9 cellular contexts compared by ENCODE assay signal in the genomic region with DNA sequence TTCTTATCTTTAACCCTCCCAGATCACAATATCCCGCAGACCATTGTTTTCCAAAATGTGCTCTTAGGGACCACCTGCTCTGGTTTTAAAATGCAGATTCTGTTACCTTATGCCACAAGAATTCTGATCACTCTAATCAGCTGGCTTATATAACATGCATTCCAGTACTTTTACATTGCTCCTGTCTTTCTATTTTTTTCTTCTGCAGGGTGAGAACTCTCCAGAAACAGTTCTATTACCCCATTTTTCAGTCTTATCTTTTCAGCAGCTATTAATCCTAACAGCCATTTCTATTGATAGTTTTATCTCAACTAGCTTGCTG. TPM values are rescaled to one million over a fixed set of nuclear protein-coding genes. Genes with fewer than 3 reads are reported as not detected.
DNase-seq lines count a peak whose midpoint lies in the region; ATAC-seq, FAIRE-seq and TF ChIP-seq lines count a peak whose summit lies in the region.
"Had no signal": no experiment of that assay in that cellular context is flagged by ENCODE, and none has a peak within 500 bp of the region (broad histone marks: within the 10 kb centered on the region; RNA-seq: fewer than 3 reads in every experiment).

No MANE protein-coding gene starts in this region.

- peaks cover 5% of the 10 kb centered on the region for H4K20me1 ChIP-seq in keratinocyte (ENCODE audit: control insufficient read depth, extremely low read depth, insufficient read depth, low read length)

- H3K27me3 ChIP-seq in adrenal gland (no peaks in the 10 kb centered on the region), keratinocyte (ENCODE audit: control insufficient read depth, extremely low read depth, insufficient read depth, low read length) (no peaks in the 10 kb centered on the region)

- H3K4me3 Mint-ChIP-seq in stimulated activated memory B cell treated with anti-CD40 and anti-IgM and Interleukin-4, amounts not matched to agents 10 μg/mL and 1 μg/mL and 100 μg/mL, for 72 hours: peak overlapping the region; percentile 47

- ATAC-seq in stimulated activated memory B cell treated with anti-CD40 and anti-IgM and Interleukin-4, amounts not matched to agents 10 μg/mL and 1 μg/mL and 100 μg/mL, for 72 hours: no peak
- no peak for ATAC-seq in HG02870 (IDR thresholded peaks at IDR 0.05; ENCODE audit: unreplicated experiment)

- DNase-seq in DMS 273 (lab: John Stamatoyannopoulos, UW; ENCODE audit: unreplicated experiment): peak; percentile 47
- no peak for DNase-seq in DMS 273 treated with DMSO at 0.1 percent for 48 hours (lab: John Stamatoyannopoulos, UW)
- no peak for DNase-seq in adrenal gland
- no peak for DNase-seq in keratinocyte (ENCODE audit: low read depth, low spot score)
- DNase-seq in activated effector memory CD4-positive, alpha-beta T cell treated with anti-CD3 and anti-CD28 coated beads, Interleukin-2, amount 50 U/mL, for 16 hours: no peak
- DNase-seq in T-helper 9 cell: no peak

- peak overlapping the region; percentile 99 for H3K9ac ChIP-seq in keratinocyte (ENCODE audit: control insufficient read depth, extremely low read depth, insufficient read depth, low read length)

- intact Hi-C loops in adrenal gland (cut with DNase I): loop anchor here in 1 of 2 donors (10.0 kb wide), 1 partner anchor 111 kb away; no protein-coding TSS in a partner anchor

- FAIRE-seq in keratinocyte (lab: Jason Lieb, UNC): no peak

- H3K27ac ChIP-seq in adrenal gland: peak overlapping the region; percentile 80 to 100 (median 99)
- peak overlapping the region; percentile 98 for H3K27ac ChIP-seq in keratinocyte (ENCODE audit: control insufficient read depth, insufficient read depth, low read length)
- H3K27ac ChIP-seq: 22Rv1 had no signal

- H3K36me3 ChIP-seq in adrenal gland (replicated peaks in 1 of 2): no peaks in the 10 kb centered on the region
- peaks cover 0 to 4% of the 10 kb centered on the region in 2 experiments for H3K36me3 ChIP-seq in keratinocyte (ENCODE audit: control insufficient read depth in 2 of 2, extremely low read depth in 1 of 2, insufficient read depth in 2 of 2, low read length in 2 of 2)

- H3K36me3 Mint-ChIP-seq in stimulated activated memory B cell treated with anti-CD40 and anti-IgM and Interleukin-4, amounts not matched to agents 10 μg/mL and 1 μg/mL and 100 μg/mL, for 72 hours: no peaks in the 10 kb centered on the region

- H3K4me2 ChIP-seq in keratinocyte (ENCODE audit: control insufficient read depth, extremely low read depth, insufficient read depth, low read depth, low read length): peak overlapping the region; percentile 88

- no peaks in the 10 kb centered on the region for H3K27me3 Mint-ChIP-seq in stimulated activated memory B cell treated with anti-CD40 and anti-IgM and Interleukin-4, amounts not matched to agents 10 μg/mL and 1 μg/mL and 100 μg/mL, for 72 hours

- TF ChIP-seq CTCF in adrenal gland (IDR thresholded peaks at IDR 0.05) (no peak), keratinocyte (optimal IDR thresholded peaks at IDR 0.05 in 1 of 3, IDR thresholded peaks at IDR 0.05 in 1 of 3, conservative IDR thresholded peaks at IDR 0.05 in 1 of 3; ENCODE audit: extremely low read depth in 1 of 3, insufficient read depth in 2 of 3, low read length in 3 of 3) (no peak)

- dilution Hi-C loops in keratinocyte (cut with MboI; ENCODE audit: extremely low pct_ligation_motif_present, low sequenced_read_pairs): no loop called here

- H3K79me2 ChIP-seq in keratinocyte (ENCODE audit: control insufficient read depth, insufficient read depth, low read length): peaks cover 74% of the 10 kb centered on the region

- H3K27ac Mint-ChIP-seq in stimulated activated memory B cell treated with anti-CD40 and anti-IgM and Interleukin-4, amounts not matched to agents 10 μg/mL and 1 μg/mL and 100 μg/mL, for 72 hours: peak overlapping the region; percentile 12

- no peaks in the 10 kb centered on the region for H3K9me3 Mint-ChIP-seq in stimulated activated memory B cell treated with anti-CD40 and anti-IgM and Interleukin-4, amounts not matched to agents 10 μg/mL and 1 μg/mL and 100 μg/mL, for 72 hours

- TF ChIP-seq POLR2A in adrenal gland (IDR thresholded peaks at IDR 0.05): no peak

- WGBS in adrenal gland, 4 donors: 15 to 48% (median 32%) methylated on average over 1 of the region's 1 CpG

- peaks cover 49 to 70% of the 10 kb centered on the region in 2 donors for H3K4me1 ChIP-seq in adrenal gland (replicated peaks in 1 of 2)
- peaks cover 38% of the 10 kb centered on the region for H3K4me1 ChIP-seq in keratinocyte (ENCODE audit: control insufficient read depth, extremely low read depth, insufficient read depth, low read length)

- no peak overlapping the region for H2AFZ ChIP-seq in keratinocyte (ENCODE audit: control insufficient read depth, low read length)

- H3K9me3 ChIP-seq in adrenal gland (replicated peaks in 1 of 3) (no peaks in the 10 kb centered on the region), keratinocyte (ENCODE audit: control insufficient read depth, low read depth, low read length) (no peaks in the 10 kb centered on the region)

- H3K4me3 ChIP-seq in adrenal gland (peak overlapping the region in 2 of 4 donors; percentile 3 to 100), keratinocyte (ENCODE audit: control insufficient read depth in 2 of 3, extremely low read depth in 1 of 3, insufficient read depth in 2 of 3, low read depth in 1 of 3, low read length in 3 of 3) (peak overlapping the region; percentile 97 to 100 (median 99))

- peaks cover 4% of the 10 kb centered on the region for H3K9me1 ChIP-seq in keratinocyte (ENCODE audit: control insufficient read depth, extremely low read depth, insufficient read depth, low read length)

- peaks cover 33% of the 10 kb centered on the region for H3K4me1 Mint-ChIP-seq in stimulated activated memory B cell treated with anti-CD40 and anti-IgM and Interleukin-4, amounts not matched to agents 10 μg/mL and 1 μg/mL and 100 μg/mL, for 72 hours

RNA-seq across cellular contexts. Expression of gene ITM2B, which starts 2.8 kb away (rescaled TPM):
- total RNA-seq in adrenal gland: 100 to 1,000 TPM; 582 to 935 (median 789) TPM
- 1,000 to 10,000 TPM in 1 of 3 donors, 100 to 1,000 TPM in 2; 229 to 1,235 (median 504) TPM for polyA plus RNA-seq in adrenal gland
- 278 to 401 TPM (median 294 TPM) in 3 replicates for polyA plus RNA-seq in keratinocyte
- 501 TPM for polyA plus RNA-seq in keratinocyte (2011; ENCODE audit: low read depth)
- polyA plus RNA-seq in keratinocyte (2011; cell fraction: cytosol; rRNA removed): 227 and 507 TPM in 2 replicates
- polyA plus RNA-seq in keratinocyte (2011; cell fraction: nucleus; rRNA removed): 641 and 718 TPM in 2 replicates
- polyA plus RNA-seq in keratinocyte (2012; ENCODE audit: low replicate concordance): 243 and 479 TPM in 2 replicates
- 35.2 to 148 TPM (median 92.4 TPM) in 3 replicates for polyA minus RNA-seq in keratinocyte
- 187 TPM for polyA minus RNA-seq in keratinocyte (2011; cell fraction: cytosol; rRNA and poly(A)+ RNA removed)
- 141 and 299 TPM in 2 replicates for polyA minus RNA-seq in keratinocyte (2011; cell fraction: nucleus; rRNA and poly(A)+ RNA removed)
